15 cellular contexts compared by ENCODE assay signal in genomic region chr9:130236436-130236985, GRCh38. TPM values are rescaled to one million over a fixed set of nuclear protein-coding genes. Genes with fewer than 3 reads are reported as not detected.
DNase-seq lines count a peak whose midpoint lies in the region; ATAC-seq and TF ChIP-seq lines count a peak whose summit lies in the region.
"Had no signal": no experiment of that assay in that cellular context is flagged by ENCODE, and none has a peak within 500 bp of the region (broad histone marks: within the 10 kb centered on the region; RNA-seq: fewer than 3 reads in every experiment).

No MANE protein-coding gene starts in this region.

- peaks cover 11 to 14% of the 10 kb centered on the region in 2 donors for H3K4me1 Mint-ChIP-seq in natural killer cell
- H3K4me1 Mint-ChIP-seq in natural killer cell treated with Interleukin-12 subunit alpha and Interleukin-12 subunit beta and Interleukin-15 and Interleukin-18, amount 100 ng/mL, for 72 hours (ENCODE audit: low read depth in 2 of 2): peaks cover 23 to 27% of the 10 kb centered on the region in 2 donors

- no peaks in the 10 kb centered on the region for H3K4me1 ChIP-seq in mucosa of descending colon (ENCODE audit: low read depth)

- DNase-seq in natural killer cell (no peak), WERI-Rb-1 (no peak), mucosa of descending colon (no peak), left colon (no peak), CD1c-positive myeloid dendritic cell (ENCODE audit: extremely low spot score) (no peak)
- no peak for DNase-seq in natural killer cell treated with Interleukin-12 subunit alpha and Interleukin-12 subunit beta and Interleukin-15 and Interleukin-18, amount 100 ng/mL, for 72 hours (ENCODE audit: low spot score)
- DNase-seq: GOT3, kidney had no signal

- H3K27ac ChIP-seq in WERI-Rb-1: peak overlapping the region; percentile 25; the same call in 1 of the 2 replicates
- H3K27ac ChIP-seq: cardiac muscle cell had no signal

- TF ChIP-seq CTCF in natural killer cell (IDR thresholded peaks at IDR 0.05) (peak; percentile 54), WERI-Rb-1 (IDR thresholded peaks at IDR 0.05; ENCODE audit: low read depth, low read length) (no peak), mucosa of descending colon (IDR thresholded peaks at IDR 0.05) (peak; percentile 5)

- H3K27ac Mint-ChIP-seq in natural killer cell: no peak overlapping the region
- H3K27ac Mint-ChIP-seq in natural killer cell treated with Interleukin-12 subunit alpha and Interleukin-12 subunit beta and Interleukin-15 and Interleukin-18, amount 100 ng/mL, for 72 hours: no peak overlapping the region
- H3K27ac Mint-ChIP-seq: activated naive CD8-positive, alpha-beta T cell treated with anti-CD3 and anti-CD28 coated beads for 36 hours had no signal

- H3K9me3 ChIP-seq in WERI-Rb-1 (ENCODE audit: severe bottlenecking): no peaks in the 10 kb centered on the region
- no peaks in the 10 kb centered on the region for H3K9me3 ChIP-seq in mucosa of descending colon
- H3K9me3 ChIP-seq: upper lobe of right lung had no signal

- H3K36me3 Mint-ChIP-seq in natural killer cell: no peaks in the 10 kb centered on the region
- no peaks in the 10 kb centered on the region for H3K36me3 Mint-ChIP-seq in natural killer cell treated with Interleukin-12 subunit alpha and Interleukin-12 subunit beta and Interleukin-15 and Interleukin-18, amount 100 ng/mL, for 72 hours
- H3K36me3 Mint-ChIP-seq: activated naive CD8-positive, alpha-beta T cell treated with anti-CD3 and anti-CD28 coated beads for 36 hours had no signal

- no peaks in the 10 kb centered on the region for H3K27me3 Mint-ChIP-seq in natural killer cell (ENCODE audit: low read depth in 2 of 2)
- no peaks in the 10 kb centered on the region for H3K27me3 Mint-ChIP-seq in natural killer cell treated with Interleukin-12 subunit alpha and Interleukin-12 subunit beta and Interleukin-15 and Interleukin-18, amount 100 ng/mL, for 72 hours

- no peaks in the 10 kb centered on the region for H3K9me3 Mint-ChIP-seq in natural killer cell
- no peaks in the 10 kb centered on the region for H3K9me3 Mint-ChIP-seq in natural killer cell treated with Interleukin-12 subunit alpha and Interleukin-12 subunit beta and Interleukin-15 and Interleukin-18, amount 100 ng/mL, for 72 hours
- H3K9me3 Mint-ChIP-seq: activated naive CD8-positive, alpha-beta T cell treated with anti-CD3 and anti-CD28 coated beads for 36 hours had no signal

- peaks cover 62% of the 10 kb centered on the region for H3K36me3 ChIP-seq in WERI-Rb-1
- H3K36me3 ChIP-seq in mucosa of descending colon (ENCODE audit: low read depth): no peaks in the 10 kb centered on the region
- H3K36me3 ChIP-seq: cardiac muscle cell, upper lobe of right lung had no signal

- H3K27me3 ChIP-seq in WERI-Rb-1 (ENCODE audit: insufficient read depth, low read depth, severe bottlenecking): no peaks in the 10 kb centered on the region
- H3K27me3 ChIP-seq: cardiac muscle cell, upper lobe of right lung had no signal

- intact Hi-C loops in natural killer cell (cut with micrococcal nuclease) (loop anchor here (1.0 to 10.0 kb wide), 2 partner anchors 62 to 129 kb away; partner anchors contain the start of gene NCS1), mucosa of descending colon (cut with DNase I, micrococcal nuclease) (loop anchor here (5.0 kb wide), 1 partner anchor 129 kb away; no protein-coding TSS in a partner anchor), left colon (cut with DNase I, micrococcal nuclease) (loop anchor here in 1 of 2 donors (5.0 kb wide), 1 partner anchor 129 kb away; no protein-coding TSS in a partner anchor)

- ATAC-seq in natural killer cell (no peak), mucosa of descending colon (no peak), GM21381 (IDR thresholded peaks at IDR 0.05; ENCODE audit: unreplicated experiment) (no peak), left colon (no peak), GM19467 (IDR thresholded peaks at IDR 0.05; ENCODE audit: unreplicated experiment) (no peak)
- ATAC-seq in natural killer cell treated with Interleukin-12 subunit alpha and Interleukin-12 subunit beta and Interleukin-15 and Interleukin-18, amount 100 ng/mL, for 72 hours: no peak

- no peak overlapping the region for H3K4me3 Mint-ChIP-seq in natural killer cell
- H3K4me3 Mint-ChIP-seq in natural killer cell treated with Interleukin-12 subunit alpha and Interleukin-12 subunit beta and Interleukin-15 and Interleukin-18, amount 100 ng/mL, for 72 hours: no peak overlapping the region

- no peak overlapping the region for H3K4me3 ChIP-seq in WERI-Rb-1 (ENCODE audit: low read depth, low read length)
- H3K4me3 ChIP-seq in mucosa of descending colon: no peak overlapping the region
- H3K4me3 ChIP-seq: cardiac muscle cell, K562 had no signal

RNA-seq across cellular contexts. Expression of gene HMCN2, which starts 29.0 kb away (rescaled TPM):
- total RNA-seq in natural killer cell (not detected), mucosa of descending colon (10 to 100 TPM; 28.1 to 40.5 (median 33.2) TPM), left colon (10 to 100 TPM; 19.1 to 23.3 TPM)
- not detected for total RNA-seq in natural killer cell treated with Interleukin-12 subunit alpha and Interleukin-12 subunit beta and Interleukin-15 and Interleukin-18, amount 100 ng/mL, for 72 hours
- total RNA-seq: activated naive CD8-positive, alpha-beta T cell treated with anti-CD3 and anti-CD28 coated beads for 36 hours; K562; T-helper 1 cell treated with Interleukin-12 subunit alpha and Interleukin-12 subunit beta and Interleukin-4 antibody, amounts not matched to agents 30 ng/mL and 1 ng/mL, for 36 hours had no signal

Comparison
In these comparisons a context has a peak if more than half of its experiments do, and no peak if none do; other contexts are left out.
1. RNA of gene HMCN2, which starts 29.0 kb away (total RNA-seq): 28.1 to 40.5 TPM in mucosa of descending colon and 19.1 to 23.3 TPM in left colon; not detected in natural killer cell and not detected in natural killer cell treated with Interleukin-12 subunit alpha and Interleukin-12 subunit beta and Interleukin-15 and Interleukin-18, amount 100 ng/mL, for 72 hours; every median in the first group is over 10 times any median in the second.